In the genomic region with DNA sequence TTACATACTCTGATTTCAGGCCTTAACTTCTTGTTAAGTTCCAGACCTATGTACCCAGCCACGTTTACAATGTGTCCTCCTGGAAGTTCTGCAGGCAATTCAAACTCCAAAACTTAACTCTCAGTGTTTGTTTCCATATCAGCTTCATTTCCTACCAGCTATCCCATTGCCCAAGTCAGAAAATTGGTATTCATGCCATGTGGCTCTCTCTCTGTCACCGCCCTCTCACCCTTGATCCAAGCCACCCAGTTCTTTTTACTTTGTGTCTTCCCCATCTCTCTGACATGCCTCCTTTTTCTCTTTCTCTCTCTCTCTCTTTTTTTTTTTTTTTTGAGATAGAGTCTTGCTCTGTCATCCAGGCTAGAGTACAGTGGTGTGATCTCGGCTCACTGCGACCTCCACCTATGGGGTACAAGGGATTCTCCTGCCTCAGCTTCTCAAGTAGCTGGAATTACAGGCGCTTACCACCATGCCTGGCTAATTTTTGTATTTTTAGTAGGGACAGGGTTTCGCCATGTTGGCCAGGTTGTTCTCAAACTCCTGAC, we compare ENCODE assay signal across 25 cellular contexts.
"Had no signal": no experiment of that assay in that cellular context is flagged by ENCODE, and none has a peak within 500 bp of the region (broad histone marks: within the 10 kb centered on the region; RNA-seq: fewer than 3 reads in every experiment).

No MANE protein-coding gene starts in this region.

- H3K27ac Mint-ChIP-seq: activated T-helper 17 cell treated with anti-CD3 and anti-CD28 coated beads, Interleukin-2, amount 50 U/mL, for 72 hours; memory B cell; neural progenitor cell; stimulated activated memory B cell treated with anti-CD40 and anti-IgM and Interleukin-4, amounts not matched to agents 10 μg/mL and 1 μg/mL and 100 μg/mL, for 72 hours had no signal

- H3K9me3 Mint-ChIP-seq: activated T-helper 17 cell treated with anti-CD3 and anti-CD28 coated beads, Interleukin-2, amount 50 U/mL, for 72 hours; memory B cell; stimulated activated memory B cell treated with anti-CD40 and anti-IgM and Interleukin-4, amounts not matched to agents 10 μg/mL and 1 μg/mL and 100 μg/mL, for 72 hours had no signal

- H3K36me3 Mint-ChIP-seq: stimulated activated memory B cell treated with anti-CD40 and anti-IgM and Interleukin-4, amounts not matched to agents 10 μg/mL and 1 μg/mL and 100 μg/mL, for 72 hours had no signal

- H3K27me3 Mint-ChIP-seq: activated T-helper 17 cell treated with anti-CD3 and anti-CD28 coated beads, Interleukin-2, amount 50 U/mL, for 72 hours; naive thymus-derived CD4-positive, alpha-beta T cell; stimulated activated memory B cell treated with anti-CD40 and anti-IgM and Interleukin-4, amounts not matched to agents 10 μg/mL and 1 μg/mL and 100 μg/mL, for 72 hours had no signal

- FAIRE-seq: astrocyte, endothelial cell of umbilical vein, TTC549 had no signal

- H3K4me1 Mint-ChIP-seq: memory B cell; stimulated activated memory B cell treated with anti-CD40 and anti-IgM and Interleukin-4, amounts not matched to agents 10 μg/mL and 1 μg/mL and 100 μg/mL, for 72 hours had no signal

- H3K4me3 Mint-ChIP-seq: activated T-helper 17 cell treated with anti-CD3 and anti-CD28 coated beads, Interleukin-2, amount 50 U/mL, for 72 hours; memory B cell; neural progenitor cell; stimulated activated memory B cell treated with anti-CD40 and anti-IgM and Interleukin-4, amounts not matched to agents 10 μg/mL and 1 μg/mL and 100 μg/mL, for 72 hours had no signal

- ATAC-seq: foreskin keratinocyte; heart left ventricle; naive thymus-derived CD4-positive, alpha-beta T cell; stimulated activated memory B cell treated with anti-CD40 and anti-IgM and Interleukin-4, amounts not matched to agents 10 μg/mL and 1 μg/mL and 100 μg/mL, for 72 hours had no signal

- DNase-seq: activated CD4-positive, alpha-beta T cell treated with anti-CD3 and anti-CD28 coated beads for 4 hours; activated CD4-positive, alpha-beta T cell treated with anti-CD3 and anti-CD28 coated beads, Interleukin-2, amount 50 U/mL, for 4 hours; activated CD8-positive, alpha-beta memory T cell treated with anti-CD3 and anti-CD28 coated beads, Interleukin-2, amount 50 U/mL, for 4 hours; activated gamma-delta T cell treated with Interleukin-2 at 50 U/mL for 16 hours; activated naive CD4-positive, alpha-beta T cell treated with anti-CD3 and anti-CD28 coated beads, Interleukin-2, amount 50 U/mL, for 16 hours; activated T-cell treated with anti-CD3 and anti-CD28 coated beads, Interleukin-2, amount 50 U/mL, for 1 hour; amniotic stem cell; brain microvascular endothelial cell; caudate nucleus; cortex of kidney; foreskin keratinocyte; heart left ventricle; midbrain; naive thymus-derived CD4-positive, alpha-beta T cell; stimulated activated CD4-positive, alpha-beta T cell treated with anti-CD3 and anti-CD28 coated beads, Interleukin-1b, Interleukin-23, amount 100 ng/mL, for 48 hours; stimulated activated CD4-positive, alpha-beta T cell treated with anti-CD3 and anti-CD28 coated beads, Interleukin-4, amount 100 ng/mL, for 4 hours; stimulated activated CD8-positive, alpha-beta memory T cell treated with anti-CD3 and anti-CD28 coated beads, Interleukin-4, amount 100 ng/mL, for 48 hours; T-helper 9 cell had no signal
